In the genomic region with DNA sequence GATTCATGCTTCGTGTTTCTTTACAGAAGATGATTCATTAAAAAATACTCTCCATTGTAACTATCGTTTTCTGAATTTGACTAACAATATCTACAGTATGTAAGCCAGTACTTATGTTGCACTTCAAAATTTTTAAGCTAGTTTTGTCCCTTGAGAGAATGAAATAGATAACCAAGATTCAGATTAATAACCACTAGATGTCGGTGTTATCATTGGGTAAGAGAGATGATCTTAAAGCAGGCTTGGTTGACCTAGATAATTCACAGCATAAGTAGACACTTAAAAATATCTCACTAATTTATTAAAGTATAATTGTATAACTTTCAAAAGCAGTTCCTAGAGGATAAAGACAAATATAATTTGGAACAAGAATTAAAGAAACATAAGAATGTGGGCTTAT, we compare ENCODE assay signal across 12 cellular contexts.
DNase-seq lines count a peak whose midpoint lies in the region; ATAC-seq, FAIRE-seq and TF ChIP-seq lines count a peak whose summit lies in the region.
"Had no signal": no experiment of that assay in that cellular context is flagged by ENCODE, and none has a peak within 500 bp of the region (broad histone marks: within the 10 kb centered on the region; RNA-seq: fewer than 3 reads in every experiment).

No MANE protein-coding gene starts in this region.

- in situ Hi-C loops in brain microvascular endothelial cell (cut with HindIII; ENCODE audit: low pct_ligation_motif_present, low sequenced_read_pairs): no loop called here

- no peaks in the 10 kb centered on the region for H3K36me3 ChIP-seq in brain microvascular endothelial cell (replicated peaks)
- no peaks in the 10 kb centered on the region for H3K36me3 ChIP-seq in pancreas
- no peaks in the 10 kb centered on the region for H3K36me3 ChIP-seq in testis (ENCODE audit: low read depth, missing control alignments)
- H3K36me3 ChIP-seq in CD4-positive, alpha-beta memory T cell (ENCODE audit: insufficient read depth, low read length): no peaks in the 10 kb centered on the region
- H3K36me3 ChIP-seq: ovary had no signal

- TF ChIP-seq CTCF in brain microvascular endothelial cell (IDR thresholded peaks at IDR 0.05; ENCODE audit: low read depth, low read length, missing control alignments) (peak; percentile 23), pancreas (IDR thresholded peaks at IDR 0.05) (peak in 1 of 4 donors; percentile 14), testis (IDR thresholded peaks at IDR 0.05) (peak in 1 of 3 experiments; percentile 21)

- H3K27me3 Mint-ChIP-seq in CD4-positive, alpha-beta memory T cell: no peaks in the 10 kb centered on the region
- H3K27me3 Mint-ChIP-seq: central memory CD8-positive, alpha-beta T cell had no signal

- H3K9me3 ChIP-seq in pancreas (no peaks in the 10 kb centered on the region), testis (no peaks in the 10 kb centered on the region)
- no peaks in the 10 kb centered on the region for H3K9me3 ChIP-seq in CD4-positive, alpha-beta memory T cell (ENCODE audit: control insufficient read depth in 1 of 2, low read length in 2 of 2)
- H3K9me3 ChIP-seq: ovary had no signal

- H3K4me1 Mint-ChIP-seq in CD4-positive, alpha-beta memory T cell: no peaks in the 10 kb centered on the region
- H3K4me1 Mint-ChIP-seq: central memory CD8-positive, alpha-beta T cell had no signal

- POLR2A ChIA-PET in CD4-positive, alpha-beta memory T cell (lab: Charles Lee; ENCODE audit: partially characterized antibody): no interaction called here

- TF ChIP-seq POLR2A in testis (IDR thresholded peaks at IDR 0.05): no peak

- no peaks in the 10 kb centered on the region for H3K36me3 Mint-ChIP-seq in CD4-positive, alpha-beta memory T cell

- peaks cover 0 to 3% (median 0%) of the 10 kb centered on the region in 8 donors for H3K9me3 Mint-ChIP-seq in CD4-positive, alpha-beta memory T cell
- H3K9me3 Mint-ChIP-seq: central memory CD8-positive, alpha-beta T cell had no signal

- intact Hi-C loops in pancreas (cut with DNase I) (loop anchor here in 1 of 3 donors (10.0 kb wide), 1 partner anchor 128 kb away; no protein-coding TSS in a partner anchor), testis (cut with DNase I; ENCODE audit: low total_unique reads) (no loop called here)
- intact Hi-C loops in CD4-positive, alpha-beta memory T cell (cut with micrococcal nuclease): no loop called here

- DNase-seq in NCI-H82 (lab: John Stamatoyannopoulos, UW): peak; percentile 32
- no peak for DNase-seq in NCI-H82 treated with DMSO at 0.1 percent for 48 hours (lab: John Stamatoyannopoulos, UW; ENCODE audit: unreplicated experiment)
- DNase-seq in NCI-H2227 treated with DMSO at 0.1 percent for 48 hours (lab: John Stamatoyannopoulos, UW): peak; percentile 3
- no peak for DNase-seq in brain microvascular endothelial cell
- DNase-seq in pancreas: no peak
- no peak for DNase-seq in testis
- no peak for DNase-seq in CD4-positive, alpha-beta memory T cell
- DNase-seq in NCI-H510A treated with DMSO at 0.1 percent for 48 hours (lab: John Stamatoyannopoulos, UW): no peak
- DNase-seq: activated CD8-positive, alpha-beta memory T cell treated with anti-CD3 and anti-CD28 coated beads, Interleukin-2, amount 50 U/mL, for 4 hours; H7; ovary had no signal

- H3K4me3 ChIP-seq in brain microvascular endothelial cell (ENCODE audit: low read depth, low read length) (no peak overlapping the region), pancreas (no peak overlapping the region), testis (no peak overlapping the region)
- H3K4me3 ChIP-seq in CD4-positive, alpha-beta memory T cell (ENCODE audit: low read length in 2 of 2): no peak overlapping the region
- H3K4me3 ChIP-seq: ovary had no signal

- H3K27me3 ChIP-seq in brain microvascular endothelial cell (replicated peaks) (no peaks in the 10 kb centered on the region), pancreas (no peaks in the 10 kb centered on the region), testis (no peaks in the 10 kb centered on the region)
- H3K27me3 ChIP-seq in CD4-positive, alpha-beta memory T cell (ENCODE audit: insufficient read depth, low read length): no peaks in the 10 kb centered on the region
- H3K27me3 ChIP-seq: ovary had no signal

- 34 to 47% methylated on average over 3 of the region's 3 CpGs for WGBS in pancreas, 2 donors
- 40 to 58% methylated on average over 3 of the region's 3 CpGs for WGBS in testis, 2 donors

- CTCF ChIA-PET in CD4-positive, alpha-beta memory T cell (lab: Charles Lee; ENCODE audit: partially characterized antibody): no interaction called here

- ATAC-seq in pancreas: peak in 2 of 4 donors; percentile 38 to 48

- peak; percentile 83 for FAIRE-seq in pancreas (lab: Jason Lieb, UNC)

- H3K4me1 ChIP-seq in pancreas (no peaks in the 10 kb centered on the region), testis (no peaks in the 10 kb centered on the region)
- H3K4me1 ChIP-seq in CD4-positive, alpha-beta memory T cell (ENCODE audit: insufficient read depth, low read length): no peaks in the 10 kb centered on the region

- H3K27ac ChIP-seq in brain microvascular endothelial cell: no peak overlapping the region
- no peak overlapping the region for H3K27ac ChIP-seq in pancreas
- no peak overlapping the region for H3K27ac ChIP-seq in testis
- H3K27ac ChIP-seq in CD4-positive, alpha-beta memory T cell (ENCODE audit: low read depth, low read length): no peak overlapping the region
- H3K27ac ChIP-seq: ovary had no signal

- H3K27ac Mint-ChIP-seq in CD4-positive, alpha-beta memory T cell: no peak overlapping the region

- no peak overlapping the region for H3K4me3 Mint-ChIP-seq in CD4-positive, alpha-beta memory T cell
- H3K4me3 Mint-ChIP-seq: central memory CD8-positive, alpha-beta T cell had no signal

Comparison
In these comparisons a context has a peak if more than half of its experiments do, and no peak if none do; other contexts are left out.
1. DNase-seq: peak in NCI-H82 (single experiment) and NCI-H2227 treated with DMSO at 0.1 percent for 48 hours (single experiment); none in NCI-H82 treated with DMSO at 0.1 percent for 48 hours (single experiment), brain microvascular endothelial cell (single experiment), pancreas (0 of 6), testis (single experiment), CD4-positive, alpha-beta memory T cell (0 of 5) and NCI-H510A treated with DMSO at 0.1 percent for 48 hours (single experiment).